ENCODE assay signal across 17 cellular contexts in the genomic region with DNA sequence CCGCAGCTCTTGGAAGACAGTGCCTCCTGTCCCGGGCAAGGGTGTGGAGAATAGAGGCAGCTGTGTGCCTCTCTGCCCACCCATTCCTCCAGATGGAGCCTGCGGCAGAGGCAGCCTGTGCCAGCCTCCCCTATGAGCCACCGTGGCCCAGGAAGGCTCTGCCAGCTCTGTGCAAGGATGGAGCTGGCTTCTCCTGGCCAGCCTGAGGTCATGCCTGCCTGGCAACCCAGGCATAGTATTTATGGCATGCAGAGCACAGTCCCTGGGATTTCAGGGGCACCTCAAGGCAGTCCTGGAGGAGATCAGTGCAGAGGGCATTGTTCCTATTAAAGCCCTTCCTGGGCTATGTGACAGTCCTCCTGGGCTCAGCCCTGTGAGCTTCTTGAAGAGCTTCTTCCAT. TPM values are rescaled to one million over a fixed set of nuclear protein-coding genes. Genes with fewer than 3 reads are reported as not detected.
DNase-seq lines count a peak whose midpoint lies in the region; ATAC-seq and TF ChIP-seq lines count a peak whose summit lies in the region.
"Had no signal": no experiment of that assay in that cellular context is flagged by ENCODE, and none has a peak within 500 bp of the region (broad histone marks: within the 10 kb centered on the region; RNA-seq: fewer than 3 reads in every experiment).

No MANE protein-coding gene starts in this region.

- 78% methylated on average over 4 of the region's 4 CpGs for WGBS in right cardiac atrium

- H3K4me1 Mint-ChIP-seq in neural crest cell: peaks cover 28% of the 10 kb centered on the region

- peaks cover 10% of the 10 kb centered on the region for H3K27me3 Mint-ChIP-seq in neural crest cell (ENCODE audit: low read depth)

- H3K27me3 ChIP-seq in right cardiac atrium (ENCODE audit: control insufficient read depth, insufficient read depth): no peaks in the 10 kb centered on the region
- H3K27me3 ChIP-seq in thoracic aorta (replicated peaks; ENCODE audit: insufficient read depth): no peaks in the 10 kb centered on the region
- H3K27me3 ChIP-seq: colonic mucosa, ovary, Peyer's patch had no signal

- no peak overlapping the region for H3K27ac ChIP-seq in right cardiac atrium (ENCODE audit: low read length)
- H3K27ac ChIP-seq in thoracic aorta: peak overlapping the region in 1 of 2 donors; percentile 75
- H3K27ac ChIP-seq: colonic mucosa had no signal

- no peak for DNase-seq in Right ventricle myocardium superior
- no peak for DNase-seq in right cardiac atrium
- peak; percentile 46 for DNase-seq in cerebellar cortex (ENCODE audit: low spot score)
- no peak for DNase-seq in neural crest cell (ENCODE audit: low read depth, low spot score)
- DNase-seq in thoracic aorta (ENCODE audit: low spot score): no peak
- no peak for DNase-seq in HPDE6-E6E7 (ENCODE audit: extremely low spot score)
- DNase-seq: aorta, GOT3, NCI-H1436 treated with DMSO at 0.1 percent for 48 hours had no signal

- H3K27ac Mint-ChIP-seq in neural crest cell (ENCODE audit: unreplicated experiment): peak overlapping the region; percentile 44
- H3K27ac Mint-ChIP-seq: activated CD4-positive, alpha-beta T cell treated with anti-CD3 and anti-CD28 coated beads for 36 hours; CD4-positive, alpha-beta memory T cell had no signal

- peak; percentile 2 for ATAC-seq in Right ventricle myocardium superior (ENCODE audit: poor library complexity)
- no peak for ATAC-seq in right cardiac atrium
- no peak for ATAC-seq in thoracic aorta (ENCODE audit: insufficient number of reproducible peaks, low FRiP score, low read depth)
- ATAC-seq in HG03108 (IDR thresholded peaks at IDR 0.05; ENCODE audit: unreplicated experiment): no peak
- no peak for ATAC-seq in HG02759 (IDR thresholded peaks at IDR 0.05; ENCODE audit: unreplicated experiment)

- H3K4me1 ChIP-seq in right cardiac atrium (ENCODE audit: control insufficient read depth, insufficient read depth, low read length) (no peaks in the 10 kb centered on the region), thoracic aorta (ENCODE audit: control insufficient read depth in 1 of 2, low read depth in 2 of 2) (peaks cover 21 to 50% of the 10 kb centered on the region in 2 donors)
- H3K4me1 ChIP-seq: colonic mucosa had no signal

- no peak overlapping the region for H3K4me3 ChIP-seq in right cardiac atrium (ENCODE audit: low read length)
- peak overlapping the region; percentile 84 for H3K4me3 ChIP-seq in thoracic aorta
- H3K4me3 ChIP-seq: colonic mucosa, mucosa of descending colon had no signal

- H3K9me3 Mint-ChIP-seq in neural crest cell: no peaks in the 10 kb centered on the region
- H3K9me3 Mint-ChIP-seq: CD4-positive, alpha-beta memory T cell had no signal

- no peaks in the 10 kb centered on the region for H3K36me3 ChIP-seq in thoracic aorta
- H3K36me3 ChIP-seq: colonic mucosa, ovary, Peyer's patch had no signal

- TF ChIP-seq CTCF in neural crest cell (conservative IDR thresholded peaks at IDR 0.05) (no peak), thoracic aorta (IDR thresholded peaks at IDR 0.05) (no peak)

- H3K4me3 Mint-ChIP-seq in neural crest cell: peak overlapping the region; percentile 90

- H3K36me3 Mint-ChIP-seq in neural crest cell (ENCODE audit: low read depth): no peaks in the 10 kb centered on the region
- H3K36me3 Mint-ChIP-seq: CD4-positive, alpha-beta memory T cell had no signal

- H3K9me3 ChIP-seq in right cardiac atrium (ENCODE audit: control insufficient read depth, low read length): no peaks in the 10 kb centered on the region
- no peaks in the 10 kb centered on the region for H3K9me3 ChIP-seq in thoracic aorta
- H3K9me3 ChIP-seq: colonic mucosa, mucosa of descending colon, ovary, Peyer's patch had no signal

- intact Hi-C loops in Right ventricle myocardium superior (cut with DNase I) (loop anchor here (5.0 kb wide), 1 partner anchor 41 kb away; no protein-coding TSS in a partner anchor), right cardiac atrium (cut with DNase I) (loop anchor here in 3 of 4 donors (5.0 kb wide), 1 partner anchor 41 kb away; no protein-coding TSS in a partner anchor)

RNA-seq across cellular contexts. Expression of a gene that starts 1.5 kb away (rescaled TPM):
- total RNA-seq in Right ventricle myocardium superior (14.8 TPM), right cardiac atrium (10 to 100 TPM; 21.9 to 33.8 (median 28.8) TPM), neural crest cell (30.6 and 33.1 TPM in 2 replicates), thoracic aorta (100 to 1,000 TPM in 1 of 2 donors, 10 to 100 TPM in 1; 81.1 to 102 TPM)
- 12.1 TPM for polyA plus RNA-seq in right cardiac atrium
- polyA plus RNA-seq: CD4-positive, alpha-beta memory T cell had no signal
